Comparison of ENCODE assay signal across 9 cellular contexts in genomic region chr16:29454835-29455234, GRCh38. TPM values are rescaled to one million over a fixed set of nuclear protein-coding genes. Genes with fewer than 3 reads are reported as not detected.
DNase-seq lines count a peak whose midpoint lies in the region; ATAC-seq and TF ChIP-seq lines count a peak whose summit lies in the region.
"Not testable (repeated sequence)": the region's sequence is repeated elsewhere in the genome, so short reads cannot be mapped to it uniquely, and the experiment has no call there.
"Had no signal": no experiment of that assay in that cellular context is flagged by ENCODE, and none has a peak within 500 bp of the region (broad histone marks: within the 10 kb centered on the region; RNA-seq: fewer than 3 reads in every experiment).

No MANE protein-coding gene starts in this region.

- H3K27ac ChIP-seq in right lobe of liver; aorta (ENCODE audit: low read depth in 1 of 2, low read length in 2 of 2): not testable (repeated sequence)

- not testable (repeated sequence) for H3K4me1 ChIP-seq in right lobe of liver; aorta (ENCODE audit: control insufficient read depth in 1 of 2, insufficient read depth in 2 of 2, low read length in 2 of 2)

- H3K27me3 Mint-ChIP-seq in activated T-helper 17 cell treated with anti-CD3 and anti-CD28 coated beads, Interleukin-2, amount 50 U/mL, for 72 hours = not testable (repeated sequence)

- H3K36me3 Mint-ChIP-seq in activated T-helper 17 cell treated with anti-CD3 and anti-CD28 coated beads, Interleukin-2, amount 50 U/mL, for 72 hours (ENCODE audit: low read depth) = not testable (repeated sequence)

- not testable (repeated sequence) for H3K9me3 ChIP-seq in right lobe of liver; aorta (ENCODE audit: control insufficient read depth, low read length)

- not testable (repeated sequence) for H3K27ac Mint-ChIP-seq in activated T-helper 17 cell treated with anti-CD3 and anti-CD28 coated beads, Interleukin-2, amount 50 U/mL, for 72 hours

- not testable (repeated sequence) for DNase-seq in right lobe of liver, aorta

- intact Hi-C loops in right lobe of liver (cut with DNase I); aorta (cut with DNase I): not testable (repeated sequence)

- ATAC-seq in GM18517 (IDR thresholded peaks at IDR 0.05; ENCODE audit: unreplicated experiment) (peak; percentile 41), GM19455 (IDR thresholded peaks at IDR 0.05; ENCODE audit: unreplicated experiment) (peak; percentile 62), HG02571 (IDR thresholded peaks at IDR 0.05; ENCODE audit: unreplicated experiment) (peak; percentile 61), HG03064 (IDR thresholded peaks at IDR 0.05; ENCODE audit: low read depth, unreplicated experiment) (peak; percentile 50), HG03558 (IDR thresholded peaks at IDR 0.05; ENCODE audit: extremely low read depth, unreplicated experiment) (peak; percentile 23), right lobe of liver (peak; percentile 76 to 85 (median 76)), aorta (ENCODE audit: low FRiP score) (peak; percentile 90)
- ATAC-seq in activated T-helper 17 cell treated with anti-CD3 and anti-CD28 coated beads, Interleukin-2, amount 50 U/mL, for 72 hours (replicated peaks) = peak; percentile 82

- H3K4me3 ChIP-seq in right lobe of liver; aorta (ENCODE audit: low read length in 2 of 2): not testable (repeated sequence)

- H3K4me3 Mint-ChIP-seq in activated T-helper 17 cell treated with anti-CD3 and anti-CD28 coated beads, Interleukin-2, amount 50 U/mL, for 72 hours = not testable (repeated sequence)

- no CpG with 5 or more reads among the region's 28 CpGs for WGBS in right lobe of liver (ENCODE audit: insufficient coverage, low coverage, low lambda C conversion rate, missing lambda C conversion rate)
- WGBS in aorta, 2 donors = no CpG with 5 or more reads among the region's 28 CpGs

- not testable (repeated sequence) for H3K9me3 Mint-ChIP-seq in activated T-helper 17 cell treated with anti-CD3 and anti-CD28 coated beads, Interleukin-2, amount 50 U/mL, for 72 hours

- H3K36me3 ChIP-seq in right lobe of liver; aorta (ENCODE audit: control insufficient read depth in 1 of 2, insufficient read depth in 2 of 2, low read length in 1 of 2): not testable (repeated sequence)

- not testable (repeated sequence) for H3K4me1 Mint-ChIP-seq in activated T-helper 17 cell treated with anti-CD3 and anti-CD28 coated beads, Interleukin-2, amount 50 U/mL, for 72 hours

- TF ChIP-seq CTCF in right lobe of liver (IDR thresholded peaks at IDR 0.05) = not testable (repeated sequence)

- H3K27me3 ChIP-seq in right lobe of liver; aorta (ENCODE audit: control insufficient read depth in 1 of 2, insufficient read depth in 2 of 2, low read length in 1 of 2): not testable (repeated sequence)

- TF ChIP-seq POLR2A in right lobe of liver (IDR thresholded peaks at IDR 0.05) = not testable (repeated sequence)

RNA-seq across cellular contexts. Expression of gene SLX1B, which starts 0.5 kb away (rescaled TPM):
- 100 to 1,000 TPM in 1 of 2 donors, 10 to 100 TPM in 1; 85.2 to 110 TPM for total RNA-seq in activated T-helper 17 cell treated with anti-CD3 and anti-CD28 coated beads, Interleukin-2, amount 50 U/mL, for 72 hours
- total RNA-seq in right lobe of liver (10 to 100 TPM; 14.4 to 37.8 (median 25.5) TPM), aorta (10 to 100 TPM; 12.5 to 14.7 TPM)
- 10 to 100 TPM in 1 of 2 donors, 1 to 10 TPM in 1; 9.5 to 11.8 TPM for polyA plus RNA-seq in aorta

RNA-seq across cellular contexts. Expression of gene BOLA2, which starts 0.7 kb away (rescaled TPM):
- 10 to 100 TPM; 19.8 to 25.1 TPM for total RNA-seq in activated T-helper 17 cell treated with anti-CD3 and anti-CD28 coated beads, Interleukin-2, amount 50 U/mL, for 72 hours
- total RNA-seq in right lobe of liver (1 to 10 TPM; 1.7 to 6.6 (median 2.7) TPM), aorta (10 to 100 TPM in 1 of 2 donors, 1 to 10 TPM in 1; 4.2 to 10.2 TPM)
- 10 to 100 TPM; 12.4 to 19.3 TPM for polyA plus RNA-seq in aorta

RNA-seq across cellular contexts. Expression of gene SULT1A4, which starts 4.9 kb away (rescaled TPM):
- 1 to 10 TPM; 2.1 to 3.8 TPM for total RNA-seq in activated T-helper 17 cell treated with anti-CD3 and anti-CD28 coated beads, Interleukin-2, amount 50 U/mL, for 72 hours
- 1 to 10 TPM in 4 of 6 experiments, under 1 TPM in 2; 0.33 to 9.9 (median 3.9) TPM for total RNA-seq in right lobe of liver
- 1 to 10 TPM; 4.8 to 8.2 TPM for total RNA-seq in aorta
- 10 to 100 TPM in 1 of 2 donors, 1 to 10 TPM in 1; 9.5 to 86.1 TPM for polyA plus RNA-seq in aorta

RNA-seq across cellular contexts. Expression of gene NPIPB11, which starts 48.3 kb away (rescaled TPM):
- 1 to 10 TPM; 2.1 to 3.9 TPM for total RNA-seq in activated T-helper 17 cell treated with anti-CD3 and anti-CD28 coated beads, Interleukin-2, amount 50 U/mL, for 72 hours
- total RNA-seq in right lobe of liver = under 1 TPM; 0.29 to 0.60 (median 0.35) TPM
- total RNA-seq in aorta = 1 to 10 TPM; 1.1 to 2.0 TPM
- 1 to 10 TPM in 1 of 2 donors, not detected in 1; 3.3 TPM for polyA plus RNA-seq in aorta
- total RNA-seq: H4 had no signal

RNA-seq across cellular contexts. Expression of gene NPIPB12, which starts 51.4 kb away (rescaled TPM):
- total RNA-seq in activated T-helper 17 cell treated with anti-CD3 and anti-CD28 coated beads, Interleukin-2, amount 50 U/mL, for 72 hours = 100 to 1,000 TPM; 101 to 105 TPM
- total RNA-seq in right lobe of liver (10 to 100 TPM in 5 of 6 experiments, 1 to 10 TPM in 1; 7.3 to 39.3 (median 17.4) TPM), aorta (10 to 100 TPM; 64.9 to 79.9 TPM)
- polyA plus RNA-seq in aorta = 100 to 1,000 TPM in 1 of 2 donors, 10 to 100 TPM in 1; 13.0 to 177 TPM

Comparison
In these comparisons a context has a peak if more than half of its experiments do, and no peak if none do; other contexts are left out.
1. ATAC-seq: peak in every context shown above with its lines; median percentile 90 in aorta; 82 in activated T-helper 17 cell treated with anti-CD3 and anti-CD28 coated beads, Interleukin-2, amount 50 U/mL, for 72 hours; 76 in right lobe of liver; 62 in GM19455; 61 in HG02571; 50 in HG03064; 41 in GM18517; 23 in HG03558.